8 cellular contexts compared by ENCODE assay signal in genomic region chr5:36152324-36153298, GRCh38. TPM values are rescaled to one million over a fixed set of nuclear protein-coding genes. Genes with fewer than 3 reads are reported as not detected.
DNase-seq lines count a peak whose midpoint lies in the region; ATAC-seq and TF ChIP-seq lines count a peak whose summit lies in the region.

No MANE protein-coding gene starts in this region.

- H3K27ac ChIP-seq in SJSA1 (peak overlapping the region; percentile 73), epithelial cell of prostate (peak overlapping the region; percentile 58)

- TF ChIP-seq CTCF in natural killer cell (IDR thresholded peaks at IDR 0.05) (no peak), GM10266 (IDR thresholded peaks at IDR 0.05; ENCODE audit: control insufficient read depth, insufficient read depth, low read depth, missing control alignments) (no peak)

- H3K4me3 ChIP-seq in SJSA1, result peak overlapping the region; percentile 78

- peaks cover 61 to 66% of the 10 kb centered on the region in 2 donors for H3K4me1 Mint-ChIP-seq in natural killer cell

- no peaks in the 10 kb centered on the region for H3K27me3 Mint-ChIP-seq in natural killer cell (ENCODE audit: low read depth in 2 of 2)

- H3K36me3 ChIP-seq in SJSA1, result peaks cover 59% of the 10 kb centered on the region

- peak overlapping the region; percentile 98 for H3K4me3 Mint-ChIP-seq in natural killer cell

- H3K9me3 ChIP-seq in SJSA1 (replicated peaks), result no peaks in the 10 kb centered on the region

- no peaks in the 10 kb centered on the region for H3K9me3 Mint-ChIP-seq in natural killer cell

- peaks cover 17% of the 10 kb centered on the region for H3K36me3 Mint-ChIP-seq in natural killer cell

- ATAC-seq in HG02623 (IDR thresholded peaks at IDR 0.05; ENCODE audit: unreplicated experiment), result peak; percentile 0
- ATAC-seq in natural killer cell, result no peak
- ATAC-seq in GM21381 (IDR thresholded peaks at IDR 0.05; ENCODE audit: unreplicated experiment), result no peak

- intact Hi-C loops in natural killer cell (cut with micrococcal nuclease), result loop anchor here (1.0 kb wide), 1 partner anchor 90 kb away; no protein-coding TSS in a partner anchor

- DNase-seq in NCI-H2081 (lab: John Stamatoyannopoulos, UW), result peak; percentile 47 to 63
- DNase-seq in NCI-H2081 treated with DMSO at 0.1 percent for 48 hours (lab: John Stamatoyannopoulos, UW), result no peak
- peak in 1 of 2 experiments; percentile 61 for DNase-seq in SJSA1 (ENCODE audit: low read depth in 1 of 2, low spot score in 2 of 2)
- DNase-seq in epithelial cell of prostate (ENCODE audit: low read depth, low spot score), result no peak
- no peak for DNase-seq in natural killer cell
- no peak for DNase-seq in GM10266 (ENCODE audit: extremely low spot score)

- peaks cover 38% of the 10 kb centered on the region for H3K4me1 ChIP-seq in SJSA1 (replicated peaks)

- H3K27ac Mint-ChIP-seq in natural killer cell, result peak overlapping the region; percentile 90 to 92

- H3K27me3 ChIP-seq in SJSA1 (replicated peaks), result no peaks in the 10 kb centered on the region

RNA-seq across cellular contexts. Expression of gene SKP2, which starts 0.7 kb away (rescaled TPM):
- 51.7 and 73.5 TPM in 2 replicates for total RNA-seq in SJSA1 (2014; rRNA removed; shearing (Covaris generic))
- total RNA-seq in natural killer cell, result 10 to 100 TPM; 12.0 to 20.5 (median 15.0) TPM

RNA-seq across cellular contexts. Expression of gene LMBRD2, which starts 0.9 kb away (rescaled TPM):
- total RNA-seq in SJSA1 (2014; rRNA removed; shearing (Covaris generic)), result 15.3 and 21.1 TPM in 2 replicates
- total RNA-seq in natural killer cell, result 1 to 10 TPM; 6.9 to 9.8 (median 9.6) TPM

Comparison
In these comparisons a context has a peak if more than half of its experiments do, and no peak if none do; other contexts are left out.
1. DNase-seq: peak in NCI-H2081 (2 of 2); none in NCI-H2081 treated with DMSO at 0.1 percent for 48 hours (single experiment), epithelial cell of prostate (single experiment), natural killer cell (single experiment) and GM10266 (single experiment).